Comparison of ENCODE assay signal across 21 cellular contexts in genomic region chr19:14061081-14061749, GRCh38. TPM values are rescaled to one million over a fixed set of nuclear protein-coding genes. Genes with fewer than 3 reads are reported as not detected.
A peak's percentile ranks its signal among the peaks of the same experiment; 100 is the strongest.
DNase-seq lines count a peak whose midpoint lies in the region; ATAC-seq and TF ChIP-seq lines count a peak whose summit lies in the region.
"Had no signal": no experiment of that assay in that cellular context is flagged by ENCODE, and none has a peak within 500 bp of the region (broad histone marks: within the 10 kb centered on the region; RNA-seq: fewer than 3 reads in every experiment).

No MANE protein-coding gene starts in this region.

- peaks cover 7% of the 10 kb centered on the region for H3F3A ChIP-seq in SK-N-SH (replicated peaks; ENCODE audit: insufficient read depth)

- no peaks in the 10 kb centered on the region for H3K27me3 ChIP-seq in SK-N-SH (ENCODE audit: insufficient read depth)
- peaks cover 27% of the 10 kb centered on the region for H3K27me3 ChIP-seq in lower lobe of right lung (ENCODE audit: low read depth)
- H3K27me3 ChIP-seq in upper lobe of right lung, result peaks cover 16% of the 10 kb centered on the region

- TF ChIP-seq EP300 in SK-N-SH (IDR thresholded peaks at IDR 0.05; ENCODE audit: borderline replicate concordance in 1 of 2, low read depth in 1 of 2, low read length in 1 of 2), result no peak

- intact Hi-C loops in lower lobe of right lung (cut with DNase I) (no loop called here), upper lobe of right lung (cut with DNase I) (no loop called here)

- no peak for ATAC-seq in SK-N-SH treated with all-trans-retinoic acid at 6 μM for 48 hours
- peak; percentile 38 to 61 for ATAC-seq in lower lobe of right lung
- ATAC-seq in upper lobe of right lung, result peak; percentile 18
- ATAC-seq in effector memory CD8-positive, alpha-beta T cell (replicated peaks), result no peak
- no peak for ATAC-seq in HG03469 (IDR thresholded peaks at IDR 0.05; ENCODE audit: unreplicated experiment)
- ATAC-seq: natural killer cell had no signal

- no peak overlapping the region for H3K4me3 Mint-ChIP-seq in effector memory CD8-positive, alpha-beta T cell
- H3K4me3 Mint-ChIP-seq: activated naive CD4-positive, alpha-beta T cell treated with anti-CD3 and anti-CD28 coated beads, Interleukin-2, amount 50 U/mL, for 24 hours; natural killer cell had no signal

- H3K4me1 Mint-ChIP-seq in effector memory CD8-positive, alpha-beta T cell (ENCODE audit: low read depth in 2 of 2), result peaks cover 15 to 17% of the 10 kb centered on the region in 2 donors

- DNase-seq in SK-N-SH, result peak; percentile 10
- no peak for DNase-seq in lower lobe of right lung
- DNase-seq in upper lobe of right lung, result no peak
- no peak for DNase-seq in effector memory CD8-positive, alpha-beta T cell
- DNase-seq: 8988T; activated CD4-positive, alpha-beta T cell treated with anti-CD3 and anti-CD28 coated beads, Interleukin-2, amount 50 U/mL, for 48 hours; MV-4-11; natural killer cell; NCI-H2029; NCI-H446; stimulated activated naive CD4-positive, alpha-beta T cell; T-helper 1 cell had no signal

- H3K9ac ChIP-seq in SK-N-SH, result no peak overlapping the region

- no peak overlapping the region for H3K4me2 ChIP-seq in SK-N-SH

- TF ChIP-seq CTCF in SK-N-SH (IDR thresholded peaks at IDR 0.05), result no peak
- no peak for TF ChIP-seq CTCF in lower lobe of right lung (IDR thresholded peaks at IDR 0.05)
- TF ChIP-seq CTCF in upper lobe of right lung (IDR thresholded peaks at IDR 0.05), result no peak

- H3K36me3 Mint-ChIP-seq in effector memory CD8-positive, alpha-beta T cell (ENCODE audit: insufficient read depth), result peaks cover 5% of the 10 kb centered on the region
- H3K36me3 Mint-ChIP-seq: activated naive CD4-positive, alpha-beta T cell treated with anti-CD3 and anti-CD28 coated beads, Interleukin-2, amount 50 U/mL, for 24 hours; brain; natural killer cell had no signal

- H3K36me3 ChIP-seq in SK-N-SH (replicated peaks in 1 of 2; ENCODE audit: control insufficient read depth in 1 of 2, insufficient read depth in 2 of 2, low read length in 1 of 2) (no peaks in the 10 kb centered on the region), lower lobe of right lung (no peaks in the 10 kb centered on the region), upper lobe of right lung (no peaks in the 10 kb centered on the region)
- H3K36me3 ChIP-seq: BLaER1 treated with 17β-estradiol and CSF1 and Interleukin-3, amounts not matched to agents 10 nM and 100 nM; transverse colon had no signal

- H3K4me1 ChIP-seq in SK-N-SH (ENCODE audit: control insufficient read depth in 1 of 2, insufficient read depth in 2 of 2, low read depth in 1 of 2, low read length in 1 of 2) (peaks cover 6 to 10% of the 10 kb centered on the region in 2 experiments; a peak in 2 of 4 replicates), lower lobe of right lung (peaks cover 7% of the 10 kb centered on the region), upper lobe of right lung (no peaks in the 10 kb centered on the region)

- no peaks in the 10 kb centered on the region for H3K9me3 ChIP-seq in SK-N-SH
- no peaks in the 10 kb centered on the region for H3K9me3 ChIP-seq in lower lobe of right lung
- H3K9me3 ChIP-seq in upper lobe of right lung, result no peaks in the 10 kb centered on the region
- H3K9me3 ChIP-seq: BLaER1 treated with 17β-estradiol and CSF1 and Interleukin-3, amounts not matched to agents 10 nM and 100 nM; transverse colon had no signal

- H3K27ac ChIP-seq in SK-N-SH (ENCODE audit: low read depth in 2 of 2, low read length in 1 of 2), result no peak overlapping the region
- peak overlapping the region; percentile 36 for H3K27ac ChIP-seq in lower lobe of right lung
- H3K27ac ChIP-seq in upper lobe of right lung, result peak overlapping the region; percentile 3
- H3K27ac ChIP-seq: BLaER1 treated with 17β-estradiol and CSF1 and Interleukin-3, amounts not matched to agents 10 nM and 100 nM; coronary artery; transverse colon; VCaP had no signal

- H3K27me3 Mint-ChIP-seq in effector memory CD8-positive, alpha-beta T cell, result peaks cover 28 to 47% of the 10 kb centered on the region in 2 donors

- 62% methylated on average over 9 of the region's 9 CpGs for WGBS in SK-N-SH (ENCODE audit: low lambda C conversion rate)

- no peaks in the 10 kb centered on the region for H3K9me2 ChIP-seq in SK-N-SH

- no peak overlapping the region for H3K4me3 ChIP-seq in SK-N-SH (ENCODE audit: low read depth in 2 of 2, low read length in 1 of 2)
- H3K4me3 ChIP-seq in lower lobe of right lung, result peak overlapping the region; percentile 37
- H3K4me3 ChIP-seq in upper lobe of right lung, result peak overlapping the region; percentile 28
- H3K4me3 ChIP-seq: BLaER1 treated with 17β-estradiol and CSF1 and Interleukin-3, amounts not matched to agents 10 nM and 100 nM; coronary artery; lung; transverse colon had no signal

- H3K27ac Mint-ChIP-seq in effector memory CD8-positive, alpha-beta T cell, result no peak overlapping the region
- H3K27ac Mint-ChIP-seq: activated naive CD4-positive, alpha-beta T cell treated with anti-CD3 and anti-CD28 coated beads, Interleukin-2, amount 50 U/mL, for 24 hours; brain; natural killer cell had no signal

- no peaks in the 10 kb centered on the region for H3K9me3 Mint-ChIP-seq in effector memory CD8-positive, alpha-beta T cell
- H3K9me3 Mint-ChIP-seq: activated naive CD4-positive, alpha-beta T cell treated with anti-CD3 and anti-CD28 coated beads, Interleukin-2, amount 50 U/mL, for 24 hours; brain; natural killer cell had no signal

- no peak overlapping the region for H2AFZ ChIP-seq in SK-N-SH (ENCODE audit: low read depth)

- no peaks in the 10 kb centered on the region for H3K79me2 ChIP-seq in SK-N-SH (ENCODE audit: insufficient read depth)

- CTCF ChIA-PET in SK-N-SH (lab: Yijun Ruan, JAX), result interaction anchor here (0.7 to 8.1 kb wide), 11 partner anchors 9 to 187 kb away, joined by 3 to 146 read pairs (median 10); partner anchors contain the start of genes ASF1B, IL27RA and MISP3

- POLR2A ChIA-PET in SK-N-SH (lab: Yijun Ruan, JAX), result no interaction called here

- TF ChIP-seq RAD21 in SK-N-SH (IDR thresholded peaks at IDR 0.05; ENCODE audit: low read length), result no peak

- H4K20me1 ChIP-seq in SK-N-SH (ENCODE audit: insufficient read depth), result no peaks in the 10 kb centered on the region

TF ChIP-seq in SK-N-SH, 30 proteins besides CTCF, POLR2A, EP300 and RAD21 (continues in another document):
- TF ChIP-seq EZH2phosphoT487 (IDR thresholded peaks at IDR 0.05; ENCODE audit: borderline replicate concordance, low read depth), result no peak

TF ChIP-seq in SK-N-SH treated with all-trans-retinoic acid at 6 μM for 48 hours, 23 proteins besides CTCF, POLR2A, EP300 and RAD21:
- TF ChIP-seq PPARA (CRISPR knock-in tag; IDR thresholded peaks at IDR 0.05; ENCODE audit: borderline replicate concordance) (no peak), TOX (CRISPR knock-in tag; IDR thresholded peaks at IDR 0.05; ENCODE audit: borderline replicate concordance) (no peak), RARB (CRISPR knock-in tag; IDR thresholded peaks at IDR 0.05) (no peak), ZNF565 (CRISPR knock-in tag; conservative IDR thresholded peaks at IDR 0.05; ENCODE audit: low read depth) (no peak)
- TF ChIP-seq, protein P1, sequence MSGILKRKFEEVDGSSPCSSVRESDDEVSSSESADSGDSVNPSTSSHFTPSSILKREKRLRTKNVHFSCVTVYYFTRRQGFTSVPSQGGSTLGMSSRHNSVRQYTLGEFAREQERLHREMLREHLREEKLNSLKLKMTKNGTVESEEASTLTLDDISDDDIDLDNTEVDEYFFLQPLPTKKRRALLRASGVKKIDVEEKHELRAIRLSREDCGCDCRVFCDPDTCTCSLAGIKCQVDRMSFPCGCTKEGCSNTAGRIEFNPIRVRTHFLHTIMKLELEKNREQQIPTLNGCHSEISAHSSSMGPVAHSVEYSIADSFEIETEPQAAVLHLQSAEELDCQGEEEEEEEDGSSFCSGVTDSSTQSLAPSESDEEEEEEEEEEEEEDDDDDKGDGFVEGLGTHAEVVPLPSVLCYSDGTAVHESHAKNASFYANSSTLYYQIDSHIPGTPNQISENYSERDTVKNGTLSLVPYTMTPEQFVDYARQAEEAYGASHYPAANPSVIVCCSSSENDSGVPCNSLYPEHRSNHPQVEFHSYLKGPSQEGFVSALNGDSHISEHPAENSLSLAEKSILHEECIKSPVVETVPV (CRISPR knock-in tag; IDR thresholded peaks at IDR 0.05), result no peak

RNA-seq across cellular contexts. Expression of gene PALM3, which starts 0.7 kb away (rescaled TPM):
- 5.2 and 5.5 TPM in 2 replicates for polyA plus RNA-seq in SK-N-SH (2012; rRNA removed)
- polyA plus RNA-seq in SK-N-SH (2012; cell fraction: cytosol; rRNA removed), result 4.3 and 5.5 TPM in 2 replicates
- polyA plus RNA-seq in SK-N-SH (2012; cell fraction: nucleus; rRNA removed), result 3.1 and 3.6 TPM in 2 replicates
- total RNA-seq in lower lobe of right lung (7.7 TPM), upper lobe of right lung (10.0 TPM)
- total RNA-seq: natural killer cell had no signal

RNA-seq across cellular contexts. Expression of gene MISP3, which starts 11.4 kb away (rescaled TPM):
- polyA plus RNA-seq in SK-N-SH (2012; rRNA removed), result 1.6 and 2.6 TPM in 2 replicates
- polyA plus RNA-seq in SK-N-SH (2012; cell fraction: cytosol; rRNA removed), result 2.0 and 2.2 TPM in 2 replicates
- 2.5 and 5.0 TPM in 2 replicates for polyA plus RNA-seq in SK-N-SH (2012; cell fraction: nucleus; rRNA removed)
- total RNA-seq in lower lobe of right lung (7.1 TPM), upper lobe of right lung (6.7 TPM)

RNA-seq across cellular contexts. Expression of gene C19orf67, which starts 24.4 kb away (rescaled TPM):
- not detected in 2 replicates for polyA plus RNA-seq in SK-N-SH (2012; rRNA removed)
- not detected in 2 replicates for polyA plus RNA-seq in SK-N-SH (2012; cell fraction: cytosol; rRNA removed)
- not detected in 2 replicates for polyA plus RNA-seq in SK-N-SH (2012; cell fraction: nucleus; rRNA removed)
- total RNA-seq in lower lobe of right lung, result not detected
- total RNA-seq in upper lobe of right lung, result not detected

RNA-seq across cellular contexts. Expression of gene SAMD1, which starts 29.3 kb away (rescaled TPM):
- polyA plus RNA-seq in SK-N-SH (2012; rRNA removed), result 11.7 and 19.0 TPM in 2 replicates
- 12.1 and 16.7 TPM in 2 replicates for polyA plus RNA-seq in SK-N-SH (2012; cell fraction: cytosol; rRNA removed)
- polyA plus RNA-seq in SK-N-SH (2012; cell fraction: nucleus; rRNA removed), result 24.4 and 35.4 TPM in 2 replicates
- total RNA-seq in lower lobe of right lung (51.4 TPM), upper lobe of right lung (45.9 TPM)

RNA-seq across cellular contexts. Expression of gene IL27RA, which starts 29.7 kb away (rescaled TPM):
- polyA plus RNA-seq in SK-N-SH (2012; rRNA removed), result 9.3 TPM in 2 replicates
- polyA plus RNA-seq in SK-N-SH (2012; cell fraction: cytosol; rRNA removed), result 5.5 and 7.5 TPM in 2 replicates
- polyA plus RNA-seq in SK-N-SH (2012; cell fraction: nucleus; rRNA removed), result 6.4 and 7.6 TPM in 2 replicates
- total RNA-seq in lower lobe of right lung, result 20.4 TPM
- total RNA-seq in upper lobe of right lung, result 16.2 TPM

Comparison
In these comparisons a context has a peak if more than half of its experiments do, and no peak if none do; other contexts are left out.
1. H3K27ac ChIP-seq: peak in lower lobe of right lung (single experiment) and upper lobe of right lung (single experiment); none in SK-N-SH (0 of 2).
2. H3K4me3 ChIP-seq: peak in lower lobe of right lung (single experiment) and upper lobe of right lung (single experiment); none in SK-N-SH (0 of 2).
3. ATAC-seq: peak in lower lobe of right lung (2 of 2) and upper lobe of right lung (single experiment); none in SK-N-SH treated with all-trans-retinoic acid at 6 μM for 48 hours (single experiment), effector memory CD8-positive, alpha-beta T cell (single experiment) and HG03469 (single experiment).